Comparison of ENCODE assay signal across 8 cellular contexts in genomic region chr10:99619090-99619800, GRCh38. TPM values are rescaled to one million over a fixed set of nuclear protein-coding genes. Genes with fewer than 3 reads are reported as not detected.
DNase-seq lines count a peak whose midpoint lies in the region; ATAC-seq and TF ChIP-seq lines count a peak whose summit lies in the region.

No MANE protein-coding gene starts in this region.

- H3K4me3 Mint-ChIP-seq in stimulated activated naive CD8-positive, alpha-beta T cell treated with anti-CD3 and anti-CD28 coated beads, Interleukin-15, amount 100 ng/mL, for 72 hours: peak overlapping the region; percentile 74 to 85

- peaks cover 12 to 23% of the 10 kb centered on the region in 2 donors for H3K36me3 Mint-ChIP-seq in activated naive CD4-positive, alpha-beta T cell treated with anti-CD3 and anti-CD28 coated beads, Interleukin-2, amount 50 U/mL, for 72 hours

- H3K36me3 ChIP-seq in BLaER1 treated with 17β-estradiol and CSF1 and Interleukin-3, amounts not matched to agents 10 nM and 100 nM: peaks cover 10 to 34% (median 17%) of the 10 kb centered on the region in 11 experiments; a peak in 14 of 22 replicates
- H3K36me3 ChIP-seq in iPS-18a (ENCODE audit: control insufficient read depth, low read depth, low read length): no peaks in the 10 kb centered on the region

- H4K20me1 ChIP-seq in BLaER1 treated with 17β-estradiol and CSF1 and Interleukin-3, amounts not matched to agents 10 nM and 100 nM: peaks cover 15 to 52% (median 34%) of the 10 kb centered on the region in 11 experiments; a peak in 20 of 22 replicates

- H3K9ac ChIP-seq in BLaER1 treated with 17β-estradiol and CSF1 and Interleukin-3, amounts not matched to agents 10 nM and 100 nM: peak overlapping the region; percentile 88 to 99 (median 94)
- H3K9ac ChIP-seq in iPS-18a (ENCODE audit: low read length): peak overlapping the region; percentile 53

- peak overlapping the region; percentile 85 to 96 (median 91) for H3K4me2 ChIP-seq in BLaER1 treated with 17β-estradiol and CSF1 and Interleukin-3, amounts not matched to agents 10 nM and 100 nM

- H3K9me3 Mint-ChIP-seq in activated naive CD4-positive, alpha-beta T cell treated with anti-CD3 and anti-CD28 coated beads, Interleukin-2, amount 50 U/mL, for 72 hours: no peaks in the 10 kb centered on the region
- no peaks in the 10 kb centered on the region for H3K9me3 Mint-ChIP-seq in stimulated activated naive CD8-positive, alpha-beta T cell treated with anti-CD3 and anti-CD28 coated beads, Interleukin-15, amount 100 ng/mL, for 72 hours

- peak overlapping the region; percentile 80 to 97 (median 94) for H3K4me3 ChIP-seq in BLaER1 treated with 17β-estradiol and CSF1 and Interleukin-3, amounts not matched to agents 10 nM and 100 nM
- H3K4me3 ChIP-seq in iPS-18a (ENCODE audit: low read length): peak overlapping the region; percentile 80

- H3K4me1 ChIP-seq in BLaER1 treated with 17β-estradiol and CSF1 and Interleukin-3, amounts not matched to agents 10 nM and 100 nM: peaks cover 33 to 52% (median 41%) of the 10 kb centered on the region in 10 experiments
- H3K4me1 ChIP-seq in iPS-18a (ENCODE audit: control insufficient read depth, low read depth, low read length): peaks cover 21% of the 10 kb centered on the region

- no peaks in the 10 kb centered on the region for H3K27me3 ChIP-seq in BLaER1 treated with 17β-estradiol and CSF1 and Interleukin-3, amounts not matched to agents 10 nM and 100 nM
- no peaks in the 10 kb centered on the region for H3K27me3 ChIP-seq in iPS-18a (ENCODE audit: control insufficient read depth, insufficient read depth, low read length)

- no peaks in the 10 kb centered on the region for H3K27me3 Mint-ChIP-seq in stimulated activated naive CD8-positive, alpha-beta T cell treated with anti-CD3 and anti-CD28 coated beads, Interleukin-15, amount 100 ng/mL, for 72 hours

- no peaks in the 10 kb centered on the region for H3K9me3 ChIP-seq in BLaER1 treated with 17β-estradiol and CSF1 and Interleukin-3, amounts not matched to agents 10 nM and 100 nM (replicated peaks in 1 of 11)
- H3K9me3 ChIP-seq in iPS-18a (ENCODE audit: control insufficient read depth, low read depth, low read length): no peaks in the 10 kb centered on the region

- H3K4me1 Mint-ChIP-seq in stimulated activated naive CD8-positive, alpha-beta T cell treated with anti-CD3 and anti-CD28 coated beads, Interleukin-15, amount 100 ng/mL, for 72 hours: peaks cover 41% of the 10 kb centered on the region

- peak overlapping the region; percentile 81 to 95 for H3K27ac Mint-ChIP-seq in activated naive CD4-positive, alpha-beta T cell treated with anti-CD3 and anti-CD28 coated beads, Interleukin-2, amount 50 U/mL, for 72 hours
- H3K27ac Mint-ChIP-seq in stimulated activated naive CD8-positive, alpha-beta T cell treated with anti-CD3 and anti-CD28 coated beads, Interleukin-15, amount 100 ng/mL, for 72 hours: peak overlapping the region; percentile 29 to 61

- no peak for ATAC-seq in activated naive CD4-positive, alpha-beta T cell treated with anti-CD3 and anti-CD28 coated beads, Interleukin-2, amount 50 U/mL, for 72 hours
- no peak for ATAC-seq in stimulated activated naive CD8-positive, alpha-beta T cell treated with anti-CD3 and anti-CD28 coated beads, Interleukin-15, amount 100 ng/mL, for 72 hours
- no peak for ATAC-seq in omental fat pad (ENCODE audit: low FRiP score)

- peak overlapping the region; percentile 61 to 100 (median 98); a peak in 21 of 22 replicates for H3K27ac ChIP-seq in BLaER1 treated with 17β-estradiol and CSF1 and Interleukin-3, amounts not matched to agents 10 nM and 100 nM
- no peak overlapping the region for H3K27ac ChIP-seq in iPS-18a (ENCODE audit: low read length)

- DNase-seq in HT1080 (ENCODE audit: low read depth) (peak; percentile 30), omental fat pad (ENCODE audit: low spot score) (no peak), middle frontal gyrus (ENCODE audit: extremely low spot score, low spot score) (no peak)
- DNase-seq in activated naive CD4-positive, alpha-beta T cell treated with anti-CD3 and anti-CD28 coated beads, Interleukin-2, amount 50 U/mL, for 72 hours (ENCODE audit: low spot score in 2 of 2): no peak
- DNase-seq in stimulated activated naive CD8-positive, alpha-beta T cell treated with anti-CD3 and anti-CD28 coated beads, Interleukin-15, amount 100 ng/mL, for 72 hours: no peak
- DNase-seq in stimulated activated naive CD4-positive, alpha-beta T cell treated with Interleukin-2 at 50 U/mL for 16 hours (lab: John Stamatoyannopoulos, UW): no peak

- TF ChIP-seq CTCF in omental fat pad (IDR thresholded peaks at IDR 0.05): no peak

RNA-seq across cellular contexts. Expression of gene SLC25A28, which starts 1.0 kb away (rescaled TPM):
- total RNA-seq in HT1080 (2014; rRNA removed; shearing (Covaris generic)): 15.0 and 19.2 TPM in 2 replicates
- polyA plus RNA-seq in HT1080 (2015; cell fraction: cytosol; rRNA removed): 12.1 and 13.1 TPM in 2 replicates
- 69.0 and 72.8 TPM in 2 replicates for polyA plus RNA-seq in HT1080 (2015; cell fraction: nucleus; rRNA removed)
- 10 to 100 TPM; 68.6 to 75.0 TPM for total RNA-seq in activated naive CD4-positive, alpha-beta T cell treated with anti-CD3 and anti-CD28 coated beads, Interleukin-2, amount 50 U/mL, for 72 hours
- total RNA-seq in omental fat pad: 10 to 100 TPM; 30.2 to 45.4 (median 41.7) TPM

RNA-seq across cellular contexts. Expression of gene ENTPD7, which starts 40.1 kb away (rescaled TPM):
- 14.6 and 15.0 TPM in 2 replicates for total RNA-seq in HT1080 (2014; rRNA removed; shearing (Covaris generic))
- 6.6 and 8.7 TPM in 2 replicates for polyA plus RNA-seq in HT1080 (2015; cell fraction: cytosol; rRNA removed)
- polyA plus RNA-seq in HT1080 (2015; cell fraction: nucleus; rRNA removed): 6.9 and 7.4 TPM in 2 replicates
- 1 to 10 TPM; 2.9 to 3.3 TPM for total RNA-seq in activated naive CD4-positive, alpha-beta T cell treated with anti-CD3 and anti-CD28 coated beads, Interleukin-2, amount 50 U/mL, for 72 hours
- 10 to 100 TPM in 2 of 4 donors, 1 to 10 TPM in 2; 5.2 to 18.6 (median 9.2) TPM for total RNA-seq in omental fat pad
